ENCODE assay signal across 8 cellular contexts in genomic region chr2:26034597-26035067, GRCh38. TPM values are rescaled to one million over a fixed set of nuclear protein-coding genes. Genes with fewer than 3 reads are reported as not detected.
DNase-seq lines count a peak whose midpoint lies in the region; ATAC-seq, FAIRE-seq and TF ChIP-seq lines count a peak whose summit lies in the region.

No MANE protein-coding gene starts in this region.

- intact Hi-C loops in esophagus muscularis mucosa (cut with DNase I), result loop anchor here (5.0 kb wide), 1 partner anchor 52 kb away; the partner anchor contains the start of gene KIF3C

- peak overlapping the region; percentile 98 for H4K12ac ChIP-seq in trophoblast cell (ENCODE audit: low read depth, low read length)

- H2BK120ac ChIP-seq in trophoblast cell (ENCODE audit: insufficient read depth, low read length, poor library complexity), result peak overlapping the region; percentile 93

- H3K4me3 Mint-ChIP-seq in activated T-cell treated with anti-CD3 and anti-CD28 coated beads, Interleukin-2, amount 50 U/mL, for 72 hours, result peak overlapping the region; percentile 81 to 100
- peak overlapping the region; percentile 94 to 95 (median 94) for H3K4me3 Mint-ChIP-seq in T-cell

- peak overlapping the region; percentile 96 for H4K8ac ChIP-seq in trophoblast cell (ENCODE audit: low read depth, low read length)

- no peak for TF ChIP-seq POLR2A in esophagus muscularis mucosa (IDR thresholded peaks at IDR 0.05; ENCODE audit: low read depth)

- no peak for TF ChIP-seq CTCF in esophagus muscularis mucosa (IDR thresholded peaks at IDR 0.05)

- no peak for ATAC-seq in activated T-cell treated with anti-CD3 and anti-CD28 coated beads, Interleukin-2, amount 50 U/mL, for 72 hours (replicated peaks in 1 of 2)
- ATAC-seq in T-cell (replicated peaks in 1 of 4), result peak in 2 of 4 experiments; percentile 14 to 25
- ATAC-seq in GM21717 (IDR thresholded peaks at IDR 0.05; ENCODE audit: unreplicated experiment), result no peak

- H3K18ac ChIP-seq in trophoblast cell (ENCODE audit: low read length), result peak overlapping the region; percentile 98

- H3K79me2 ChIP-seq in trophoblast cell (ENCODE audit: control insufficient read depth, insufficient read depth, low read length, poor library complexity), result peaks cover 29% of the 10 kb centered on the region

- no peak for FAIRE-seq in HTR-8/SVneo (lab: Jason Lieb, UNC)

- peak overlapping the region; percentile 98 for H3K27ac Mint-ChIP-seq in activated T-cell treated with anti-CD3 and anti-CD28 coated beads, Interleukin-2, amount 50 U/mL, for 72 hours
- H3K27ac Mint-ChIP-seq in T-cell, result peak overlapping the region; percentile 85 to 95

- H4K91ac ChIP-seq in trophoblast cell (ENCODE audit: low read depth, low read length), result peak overlapping the region; percentile 96

- no peak for TF ChIP-seq EP300 in esophagus muscularis mucosa (IDR thresholded peaks at IDR 0.05)

- H3K27ac ChIP-seq in esophagus muscularis mucosa (replicated peaks in 1 of 4), result peak overlapping the region; percentile 94 to 99 (median 96)
- H3K27ac ChIP-seq in trophoblast cell (ENCODE audit: low read depth, low read length), result peak overlapping the region; percentile 99

- H2BK5ac ChIP-seq in trophoblast cell (ENCODE audit: low read depth, low read length, poor library complexity), result peak overlapping the region; percentile 97

- peaks cover 8 to 16% of the 10 kb centered on the region in 2 donors for H3K36me3 Mint-ChIP-seq in activated T-cell treated with anti-CD3 and anti-CD28 coated beads, Interleukin-2, amount 50 U/mL, for 72 hours (ENCODE audit: insufficient read depth in 2 of 2)
- H3K36me3 Mint-ChIP-seq in T-cell, result peaks cover 3% of the 10 kb centered on the region

- H2AFZ ChIP-seq in trophoblast cell (ENCODE audit: insufficient read depth, low read length, poor library complexity), result peak overlapping the region; percentile 93

- H3K23ac ChIP-seq in trophoblast cell (ENCODE audit: low read length), result peak overlapping the region; percentile 34

- peaks cover 14% of the 10 kb centered on the region for H3K79me1 ChIP-seq in trophoblast cell (ENCODE audit: low read length)

- peak overlapping the region; percentile 98 for H2AK5ac ChIP-seq in trophoblast cell (ENCODE audit: low read length)

- H3K9ac ChIP-seq in trophoblast cell (ENCODE audit: low read length), result peak overlapping the region; percentile 99

- peak overlapping the region; percentile 73 for H3K4me2 ChIP-seq in trophoblast cell (ENCODE audit: low read length)

- POLR2A ChIA-PET in T-cell (lab: Charles Lee), result interaction anchor here (0.6 to 1.6 kb wide), 6 partner anchors 8 to 1009 kb away, joined by 3 to 5 read pairs (median 3); partner anchors contain the start of gene KIF3C (in 1 of the 2)

- H3K9me3 Mint-ChIP-seq in activated T-cell treated with anti-CD3 and anti-CD28 coated beads, Interleukin-2, amount 50 U/mL, for 72 hours, result no peaks in the 10 kb centered on the region
- H3K9me3 Mint-ChIP-seq in T-cell, result no peaks in the 10 kb centered on the region

- H3K4me1 ChIP-seq in esophagus muscularis mucosa, result peaks cover 17 to 58% (median 47%) of the 10 kb centered on the region in 4 donors
- peaks cover 4 to 11% of the 10 kb centered on the region in 2 experiments for H3K4me1 ChIP-seq in trophoblast cell (ENCODE audit: control insufficient read depth in 1 of 2, insufficient read depth in 2 of 2, low read length in 2 of 2)

- H3K4ac ChIP-seq in trophoblast cell (ENCODE audit: low read depth, low read length), result peak overlapping the region; percentile 87

- no peak overlapping the region for H2BK12ac ChIP-seq in trophoblast cell (ENCODE audit: low read length)

- 0% methylated on average over 23 of the region's 24 CpGs for WGBS in esophagus muscularis mucosa
- no CpG with 5 or more reads among the region's 24 CpGs for WGBS in trophoblast cell (ENCODE audit: extremely low coverage, insufficient coverage, insufficient read length)

- peak overlapping the region; percentile 99 for H3K14ac ChIP-seq in trophoblast cell (ENCODE audit: low read length)

- H3K4me1 Mint-ChIP-seq in activated T-cell treated with anti-CD3 and anti-CD28 coated beads, Interleukin-2, amount 50 U/mL, for 72 hours (ENCODE audit: low read depth), result peaks cover 43% of the 10 kb centered on the region
- H3K4me1 Mint-ChIP-seq in T-cell, result peaks cover 36 to 56% (median 46%) of the 10 kb centered on the region in 3 donors

- CTCF ChIA-PET in T-cell (lab: Charles Lee), result interaction anchor here in 1 of 2 donors (0.9 to 3.0 kb wide), 6 partner anchors 9 to 156 kb away, joined by 3 to 13 read pairs (median 4); partner anchors contain the start of gene ASXL2

- H3K4me3 ChIP-seq in esophagus muscularis mucosa, result peak overlapping the region; percentile 72 to 93 (median 84)
- peak overlapping the region; percentile 99 for H3K4me3 ChIP-seq in trophoblast cell (ENCODE audit: low read depth, low read length)

- H3K27me3 Mint-ChIP-seq in activated T-cell treated with anti-CD3 and anti-CD28 coated beads, Interleukin-2, amount 50 U/mL, for 72 hours (ENCODE audit: low read depth), result no peaks in the 10 kb centered on the region
- H3K27me3 Mint-ChIP-seq in T-cell, result no peaks in the 10 kb centered on the region

- peak in 1 of 2 donors; percentile 13 for DNase-seq in activated T-cell treated with anti-CD3 and anti-CD28 coated beads, Interleukin-2, amount 50 U/mL, for 72 hours
- no peak for DNase-seq in activated T-cell treated with anti-CD3 and anti-CD28 coated beads for 4 hours
- DNase-seq in T-cell, result peak in 18 of 34 experiments; percentile 2 to 33 (median 14)
- DNase-seq in esophagus muscularis mucosa (ENCODE audit: extremely low spot score), result no peak
- no peak for DNase-seq in trophoblast cell
- no peak for DNase-seq in HTR-8/SVneo (ENCODE audit: insufficient read length, low spot score)
- no peak for DNase-seq in occipital lobe (lab: John Stamatoyannopoulos, UW)

- no peaks in the 10 kb centered on the region for H3K27me3 ChIP-seq in esophagus muscularis mucosa
- no peaks in the 10 kb centered on the region for H3K27me3 ChIP-seq in trophoblast cell (ENCODE audit: insufficient read depth, low read length)

- H3K9me3 ChIP-seq in esophagus muscularis mucosa (no peaks in the 10 kb centered on the region), trophoblast cell (ENCODE audit: insufficient read depth, low read depth, low read length) (no peaks in the 10 kb centered on the region)

- H3K36me3 ChIP-seq in esophagus muscularis mucosa, result peaks cover 0 to 4% (median 2%) of the 10 kb centered on the region in 4 donors
- H3K36me3 ChIP-seq in trophoblast cell (ENCODE audit: control insufficient read depth in 1 of 2, insufficient read depth in 2 of 2, low read length in 2 of 2), result peaks cover 0 to 9% of the 10 kb centered on the region in 2 experiments

RNA-seq across cellular contexts. Expression of gene RAB10, which starts 0.7 kb away (rescaled TPM):
- 100 to 1,000 TPM; 137 to 147 TPM for total RNA-seq in activated T-cell treated with anti-CD3 and anti-CD28 coated beads, Interleukin-2, amount 50 U/mL, for 72 hours
- total RNA-seq in T-cell, result 10 to 100 TPM; 35.0 to 78.7 (median 71.2) TPM
- 100 to 1,000 TPM in 2 of 4 donors, 10 to 100 TPM in 2; 91.0 to 106 (median 98.1) TPM for total RNA-seq in esophagus muscularis mucosa
- 138 and 141 TPM in 2 replicates for polyA plus RNA-seq in trophoblast cell (2013)
- 162 TPM for total RNA-seq in occipital lobe

RNA-seq across cellular contexts. Expression of gene KIF3C, which starts 52.3 kb away (rescaled TPM):
- total RNA-seq in activated T-cell treated with anti-CD3 and anti-CD28 coated beads, Interleukin-2, amount 50 U/mL, for 72 hours, result 1 to 10 TPM; 4.0 to 4.2 TPM
- 1 to 10 TPM; 3.3 to 8.6 (median 6.9) TPM for total RNA-seq in T-cell
- total RNA-seq in esophagus muscularis mucosa, result 10 to 100 TPM in 2 of 4 donors, 1 to 10 TPM in 2; 6.6 to 14.3 (median 9.3) TPM
- 55.1 and 56.4 TPM in 2 replicates for polyA plus RNA-seq in trophoblast cell (2013)
- total RNA-seq in occipital lobe, result 94.2 TPM

Comparison
In these comparisons a context has a peak if more than half of its experiments do, and no peak if none do; other contexts are left out.
1. DNase-seq: peak in T-cell (18 of 34); none in activated T-cell treated with anti-CD3 and anti-CD28 coated beads for 4 hours (single experiment), esophagus muscularis mucosa (single experiment), trophoblast cell (0 of 2), HTR-8/SVneo (single experiment) and occipital lobe (single experiment).